ENCODE assay signal across 8 cellular contexts in genomic region chr4:150366487-150366999, GRCh38.
DNase-seq lines count a peak whose midpoint lies in the region; ATAC-seq, FAIRE-seq and TF ChIP-seq lines count a peak whose summit lies in the region.

No MANE protein-coding gene starts in this region.

- H3K4me1 ChIP-seq in lower lobe of right lung, result no peaks in the 10 kb centered on the region
- no peaks in the 10 kb centered on the region for H3K4me1 ChIP-seq in esophagus squamous epithelium
- no peaks in the 10 kb centered on the region for H3K4me1 ChIP-seq in mucosa of descending colon (ENCODE audit: low read depth)

- DNase-seq in GM12892 (ENCODE audit: insufficient read length) (no peak), NCI-H2227 treated with DMSO at 0.1 percent for 48 hours (lab: John Stamatoyannopoulos, UW) (peak; percentile 52), lower lobe of right lung (no peak), esophagus squamous epithelium (lab: John Stamatoyannopoulos, UW) (no peak), HPDE6-E6E7 (ENCODE audit: extremely low spot score) (no peak), left ventricle myocardium superior (no peak), mucosa of descending colon (no peak)

- H3K9me3 ChIP-seq in lower lobe of right lung (no peaks in the 10 kb centered on the region), esophagus squamous epithelium (no peaks in the 10 kb centered on the region), mucosa of descending colon (no peaks in the 10 kb centered on the region)

- intact Hi-C loops in lower lobe of right lung (cut with DNase I) (no loop called here), esophagus squamous epithelium (cut with DNase I) (no loop called here), left ventricle myocardium superior (cut with micrococcal nuclease) (no loop called here), mucosa of descending colon (cut with DNase I, micrococcal nuclease) (no loop called here)

- peak; percentile 78 for FAIRE-seq in GM12892 (lab: Jason Lieb, UNC)

- H3K27ac ChIP-seq in lower lobe of right lung (no peak overlapping the region), esophagus squamous epithelium (no peak overlapping the region)

- WGBS in esophagus squamous epithelium, 2 donors, result 70 to 75% methylated on average over 2 of the region's 2 CpGs

- no peaks in the 10 kb centered on the region for H3K36me3 ChIP-seq in lower lobe of right lung
- H3K36me3 ChIP-seq in esophagus squamous epithelium, result no peaks in the 10 kb centered on the region
- H3K36me3 ChIP-seq in mucosa of descending colon (ENCODE audit: low read depth), result no peaks in the 10 kb centered on the region

- H3K27me3 ChIP-seq in lower lobe of right lung (ENCODE audit: low read depth) (no peaks in the 10 kb centered on the region), esophagus squamous epithelium (no peaks in the 10 kb centered on the region)

- ATAC-seq in HG02623 (IDR thresholded peaks at IDR 0.05; ENCODE audit: unreplicated experiment), result peak; percentile 52
- ATAC-seq in lower lobe of right lung, result peak; percentile 53 to 73
- ATAC-seq in left ventricle myocardium superior, result no peak
- no peak for ATAC-seq in mucosa of descending colon

- H3K4me3 ChIP-seq in lower lobe of right lung (no peak overlapping the region), esophagus squamous epithelium (no peak overlapping the region), mucosa of descending colon (no peak overlapping the region)

- no peak for TF ChIP-seq CTCF in lower lobe of right lung (IDR thresholded peaks at IDR 0.05)
- no peak for TF ChIP-seq CTCF in esophagus squamous epithelium (IDR thresholded peaks at IDR 0.05)
- no peak for TF ChIP-seq CTCF in mucosa of descending colon (IDR thresholded peaks at IDR 0.05)

- no peak for TF ChIP-seq POLR2A in GM12892 (IDR thresholded peaks at IDR 0.05; ENCODE audit: low read depth, low read length)
- TF ChIP-seq POLR2A in esophagus squamous epithelium (IDR thresholded peaks at IDR 0.05), result no peak

Comparison
In these comparisons a context has a peak if more than half of its experiments do, and no peak if none do; other contexts are left out.
1. ATAC-seq: peak in HG02623 (single experiment) and lower lobe of right lung (2 of 2); none in left ventricle myocardium superior (single experiment) and mucosa of descending colon (single experiment).